In genomic region chr1:161225534-161226319, GRCh38 we compare ENCODE assay signal across 8 cellular contexts. TPM values are rescaled to one million over a fixed set of nuclear protein-coding genes. Genes with fewer than 3 reads are reported as not detected.
DNase-seq lines count a peak whose midpoint lies in the region; ATAC-seq and TF ChIP-seq lines count a peak whose summit lies in the region.

Gene TOMM40L (plus strand): TSS chr1:161226060. CDS start chr1:161226490, 430 bp downstream.

- peak within 1 kb of the TSS; percentile 95 for H3K4me3 ChIP-seq in coronary artery

- intact Hi-C loops in left colon (cut with DNase I, micrococcal nuclease): loop anchor here (5.0 to 10.0 kb wide), 3 partner anchors 67 to 159 kb away; no protein-coding TSS in a partner anchor

- H3K27ac ChIP-seq in coronary artery: peak within 1 kb of the TSS; percentile 51 to 85

- ATAC-seq in HG03460 (IDR thresholded peaks at IDR 0.05; ENCODE audit: unreplicated experiment) (peak; percentile 92), left colon (peak; percentile 92)

- DNase-seq in C1 segment of cervical spinal cord (lab: John Stamatoyannopoulos, UW) (peak; percentile 36 to 93 (median 84)), GM19240 (ENCODE audit: insufficient read length, low spot score) (peak; percentile 94), NCI-H524 treated with DMSO at 0.1 percent for 48 hours (lab: John Stamatoyannopoulos, UW) (peak; percentile 97), coronary artery (ENCODE audit: low spot score) (peak; percentile 91), left colon (peak; percentile 90 to 97)
- peak; percentile 89 for DNase-seq in activated CD4-positive, alpha-beta T cell treated with anti-CD3 and anti-CD28 coated beads for 48 hours
- DNase-seq in stimulated activated CD4-positive, alpha-beta T cell treated with anti-CD3 and anti-CD28 coated beads, Interleukin-1b, Interleukin-23, amount 100 ng/mL, for 48 hours: peak; percentile 94

- no peak for TF ChIP-seq CTCF in coronary artery (IDR thresholded peaks at IDR 0.05)

RNA-seq across cellular contexts. Expression of gene TOMM40L, which starts in this region (rescaled TPM):
- 10 to 100 TPM; 19.6 to 24.6 TPM for total RNA-seq in left colon

Comparison
In these comparisons a context has a peak if more than half of its experiments do, and no peak if none do; other contexts are left out.
1. Peak in every context shown above with its lines: DNase-seq, ATAC-seq, H3K4me3 ChIP-seq and H3K27ac ChIP-seq.